1 cellular context compared by ENCODE assay signal in genomic region chr17:9811086-9811485, GRCh38.
TF ChIP-seq lines count a peak whose summit lies in the region.

No MANE protein-coding gene starts in this region.

TF ChIP-seq in HepG2, 621 proteins besides CTCF, POLR2A, EP300 and RAD21:
- TF ChIP-seq, protein P1, sequence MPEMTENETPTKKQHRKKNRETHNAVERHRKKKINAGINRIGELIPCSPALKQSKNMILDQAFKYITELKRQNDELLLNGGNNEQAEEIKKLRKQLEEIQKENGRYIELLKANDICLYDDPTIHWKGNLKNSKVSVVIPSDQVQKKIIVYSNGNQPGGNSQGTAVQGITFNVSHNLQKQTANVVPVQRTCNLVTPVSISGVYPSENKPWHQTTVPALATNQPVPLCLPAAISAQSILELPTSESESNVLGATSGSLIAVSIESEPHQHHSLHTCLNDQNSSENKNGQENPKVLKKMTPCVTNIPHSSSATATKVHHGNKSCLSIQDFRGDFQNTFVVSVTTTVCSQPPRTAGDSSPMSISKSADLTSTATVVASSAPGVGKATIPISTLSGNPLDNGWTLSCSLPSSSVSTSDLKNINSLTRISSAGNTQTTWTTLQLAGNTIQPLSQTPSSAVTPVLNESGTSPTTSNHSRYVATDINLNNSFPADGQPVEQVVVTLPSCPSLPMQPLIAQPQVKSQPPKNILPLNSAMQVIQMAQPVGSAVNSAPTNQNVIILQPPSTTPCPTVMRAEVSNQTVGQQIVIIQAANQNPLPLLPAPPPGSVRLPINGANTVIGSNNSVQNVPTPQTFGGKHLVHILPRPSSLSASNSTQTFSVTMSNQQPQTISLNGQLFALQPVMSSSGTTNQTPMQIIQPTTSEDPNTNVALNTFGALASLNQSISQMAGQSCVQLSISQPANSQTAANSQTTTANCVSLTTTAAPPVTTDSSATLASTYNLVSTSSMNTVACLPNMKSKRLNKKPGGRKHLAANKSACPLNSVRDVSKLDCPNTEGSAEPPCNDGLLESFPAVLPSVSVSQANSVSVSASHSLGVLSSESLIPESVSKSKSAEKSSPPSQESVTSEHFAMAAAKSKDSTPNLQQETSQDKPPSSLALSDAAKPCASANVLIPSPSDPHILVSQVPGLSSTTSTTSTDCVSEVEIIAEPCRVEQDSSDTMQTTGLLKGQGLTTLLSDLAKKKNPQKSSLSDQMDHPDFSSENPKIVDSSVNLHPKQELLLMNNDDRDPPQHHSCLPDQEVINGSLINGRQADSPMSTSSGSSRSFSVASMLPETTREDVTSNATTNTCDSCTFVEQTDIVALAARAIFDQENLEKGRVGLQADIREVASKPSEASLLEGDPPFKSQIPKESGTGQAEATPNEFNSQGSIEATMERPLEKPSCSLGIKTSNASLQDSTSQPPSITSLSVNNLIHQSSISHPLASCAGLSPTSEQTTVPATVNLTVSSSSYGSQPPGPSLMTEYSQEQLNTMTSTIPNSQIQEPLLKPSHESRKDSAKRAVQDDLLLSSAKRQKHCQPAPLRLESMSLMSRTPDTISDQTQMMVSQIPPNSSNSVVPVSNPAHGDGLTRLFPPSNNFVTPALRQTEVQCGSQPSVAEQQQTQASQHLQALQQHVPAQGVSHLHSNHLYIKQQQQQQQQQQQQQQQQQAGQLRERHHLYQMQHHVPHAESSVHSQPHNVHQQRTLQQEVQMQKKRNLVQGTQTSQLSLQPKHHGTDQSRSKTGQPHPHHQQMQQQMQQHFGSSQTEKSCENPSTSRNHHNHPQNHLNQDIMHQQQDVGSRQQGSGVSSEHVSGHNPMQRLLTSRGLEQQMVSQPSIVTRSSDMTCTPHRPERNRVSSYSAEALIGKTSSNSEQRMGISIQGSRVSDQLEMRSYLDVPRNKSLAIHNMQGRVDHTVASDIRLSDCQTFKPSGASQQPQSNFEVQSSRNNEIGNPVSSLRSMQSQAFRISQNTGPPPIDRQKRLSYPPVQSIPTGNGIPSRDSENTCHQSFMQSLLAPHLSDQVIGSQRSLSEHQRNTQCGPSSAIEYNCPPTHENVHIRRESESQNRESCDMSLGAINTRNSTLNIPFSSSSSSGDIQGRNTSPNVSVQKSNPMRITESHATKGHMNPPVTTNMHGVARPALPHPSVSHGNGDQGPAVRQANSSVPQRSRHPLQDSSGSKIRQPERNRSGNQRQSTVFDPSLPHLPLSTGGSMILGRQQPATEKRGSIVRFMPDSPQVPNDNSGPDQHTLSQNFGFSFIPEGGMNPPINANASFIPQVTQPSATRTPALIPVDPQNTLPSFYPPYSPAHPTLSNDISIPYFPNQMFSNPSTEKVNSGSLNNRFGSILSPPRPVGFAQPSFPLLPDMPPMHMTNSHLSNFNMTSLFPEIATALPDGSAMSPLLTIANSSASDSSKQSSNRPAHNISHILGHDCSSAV (CRISPR knock-in tag; IDR thresholded peaks at IDR 0.05; ENCODE audit: borderline replicate concordance), result no peak
- TF ChIP-seq ZNF12 (CRISPR knock-in tag; IDR thresholded peaks at IDR 0.05), result 0 out of 2 replicates have a peak, but pooled peaks have one; percentile 31
- TF ChIP-seq HOXD1 (CRISPR knock-in tag; IDR thresholded peaks at IDR 0.05), result no peak
- TF ChIP-seq DPF2 (CRISPR knock-in tag; IDR thresholded peaks at IDR 0.05; ENCODE audit: borderline replicate concordance, low read depth), result no peak
- TF ChIP-seq GZF1 (CRISPR knock-in tag; IDR thresholded peaks at IDR 0.05), result no peak
